Comparison of ENCODE assay signal across 9 cellular contexts in genomic region chr3:127792664-127793292, GRCh38. TPM values are rescaled to one million over a fixed set of nuclear protein-coding genes. Genes with fewer than 3 reads are reported as not detected.
DNase-seq lines count a peak whose midpoint lies in the region; ATAC-seq and TF ChIP-seq lines count a peak whose summit lies in the region.
"Had no signal": no experiment of that assay in that cellular context is flagged by ENCODE, and none has a peak within 500 bp of the region (broad histone marks: within the 10 kb centered on the region; RNA-seq: fewer than 3 reads in every experiment).

No MANE protein-coding gene starts in this region.

- 43% methylated on average over 11 of the region's 11 CpGs for WGBS in SK-N-SH (ENCODE audit: low lambda C conversion rate)

- intact Hi-C loops in Right ventricle myocardium inferior (cut with DNase I): no loop called here

- peak overlapping the region in 1 of 2 experiments; percentile 5; a peak in 1 of 4 replicates for H3K27ac ChIP-seq in SK-N-SH (ENCODE audit: low read depth in 2 of 2, low read length in 1 of 2)

- H3K9me2 ChIP-seq in SK-N-SH: no peaks in the 10 kb centered on the region

- H3K9ac ChIP-seq in SK-N-SH (no peak overlapping the region), skeletal muscle satellite cell (ENCODE audit: low read depth, low read length) (peak overlapping the region; percentile 51)

- POLR2A ChIA-PET in SK-N-SH (lab: Yijun Ruan, JAX): no interaction called here

- H4K20me1 ChIP-seq in SK-N-SH (ENCODE audit: insufficient read depth): no peaks in the 10 kb centered on the region

- TF ChIP-seq RAD21 in SK-N-SH (IDR thresholded peaks at IDR 0.05; ENCODE audit: low read length): no peak

- H2AFZ ChIP-seq in SK-N-SH (ENCODE audit: low read depth): no peak overlapping the region

- TF ChIP-seq CTCF in SK-N-SH (IDR thresholded peaks at IDR 0.05): no peak

- peak in 1 of 2 experiments; percentile 27; a peak in 1 of 4 replicates for TF ChIP-seq EP300 in SK-N-SH (IDR thresholded peaks at IDR 0.05; ENCODE audit: borderline replicate concordance in 1 of 2, low read depth in 1 of 2, low read length in 1 of 2)

- H3K27me3 ChIP-seq in SK-N-SH (ENCODE audit: insufficient read depth): no peaks in the 10 kb centered on the region
- no peaks in the 10 kb centered on the region for H3K27me3 ChIP-seq in skeletal muscle satellite cell (ENCODE audit: control insufficient read depth, insufficient read depth, low read length)

- no peak overlapping the region; the same call in 1 of the 2 replicates for H3K4me2 ChIP-seq in SK-N-SH
- H3K4me2 ChIP-seq in skeletal muscle satellite cell (ENCODE audit: low read length): no peak overlapping the region

- CTCF ChIA-PET in SK-N-SH (lab: Yijun Ruan, JAX): interaction anchor here (0.6 to 2.0 kb wide), 3 partner anchors 30 to 243 kb away, joined by 3 to 7 read pairs (median 3); partner anchors contain the start of gene MGLL

- ATAC-seq in Right ventricle myocardium inferior: peak; percentile 61
- no peak for ATAC-seq in HG03135 (IDR thresholded peaks at IDR 0.05; ENCODE audit: unreplicated experiment)
- no peak for ATAC-seq in GM18498 (IDR thresholded peaks at IDR 0.05; ENCODE audit: unreplicated experiment)

- H3K4me1 ChIP-seq in SK-N-SH (ENCODE audit: control insufficient read depth in 1 of 2, insufficient read depth in 2 of 2, low read depth in 1 of 2, low read length in 1 of 2) (peaks cover 11 to 51% of the 10 kb centered on the region in 2 experiments; a peak in 3 of 4 replicates), skeletal muscle satellite cell (ENCODE audit: control insufficient read depth, insufficient read depth, low read length) (peaks cover 39% of the 10 kb centered on the region)

- H3K4me3 ChIP-seq in SK-N-SH (ENCODE audit: low read depth in 2 of 2, low read length in 1 of 2) (no peak overlapping the region), skeletal muscle satellite cell (ENCODE audit: low read length) (no peak overlapping the region)

- peak; percentile 96 for DNase-seq in EH (ENCODE audit: low read depth)
- DNase-seq in SK-N-SH: no peak
- peak; percentile 74 for DNase-seq in Right ventricle myocardium inferior (ENCODE audit: missing footprints)
- no peak for DNase-seq in OCI-M1 (lab: John Stamatoyannopoulos, UW)
- DNase-seq in NCI-H2107 (lab: John Stamatoyannopoulos, UW): no peak
- DNase-seq: MM.1S had no signal

- H3F3A ChIP-seq in SK-N-SH (replicated peaks; ENCODE audit: insufficient read depth): no peaks in the 10 kb centered on the region

- no peaks in the 10 kb centered on the region for H3K36me3 ChIP-seq in SK-N-SH (replicated peaks in 1 of 2; ENCODE audit: control insufficient read depth in 1 of 2, insufficient read depth in 2 of 2, low read length in 1 of 2)
- H3K36me3 ChIP-seq in skeletal muscle satellite cell (ENCODE audit: insufficient read depth, low read length): peaks cover 11% of the 10 kb centered on the region

- H3K9me3 ChIP-seq in SK-N-SH (no peaks in the 10 kb centered on the region), skeletal muscle satellite cell (replicated peaks; ENCODE audit: low read length) (no peaks in the 10 kb centered on the region)

- no peaks in the 10 kb centered on the region for H3K79me2 ChIP-seq in SK-N-SH (ENCODE audit: insufficient read depth)

TF ChIP-seq in SK-N-SH, 30 proteins besides CTCF, POLR2A, EP300 and RAD21:
- TF ChIP-seq JUND (IDR thresholded peaks at IDR 0.05) (no peak), POLR2AphosphoS5 (IDR thresholded peaks at IDR 0.05; ENCODE audit: low read depth, low read length) (no peak), PBX3 (IDR thresholded peaks at IDR 0.05) (peak; percentile 41; the same call in 1 of the 2 replicates), RCOR1 (IDR thresholded peaks at IDR 0.05; ENCODE audit: low read length) (0 out of 2 replicates have a peak, but pooled peaks have one; percentile 12), NFIC (IDR thresholded peaks at IDR 0.05; ENCODE audit: borderline replicate concordance) (peak; percentile 94), SMC3 (IDR thresholded peaks at IDR 0.05; ENCODE audit: low read depth, low read length) (no peak), TCF12 (IDR thresholded peaks at IDR 0.05) (peak; percentile 68), MAX (IDR thresholded peaks at IDR 0.05; ENCODE audit: low read depth) (peak; percentile 94)

RNA-seq across cellular contexts. Expression of gene MGLL, which starts 29.5 kb away (rescaled TPM):
- polyA plus RNA-seq in SK-N-SH (2012; rRNA removed): 2.0 and 2.2 TPM in 2 replicates
- 1.7 and 2.7 TPM in 2 replicates for polyA plus RNA-seq in SK-N-SH (2012; cell fraction: cytosol; rRNA removed)
- 2.2 and 3.7 TPM in 2 replicates for polyA plus RNA-seq in SK-N-SH (2012; cell fraction: nucleus; rRNA removed)
- 74.1 TPM for total RNA-seq in Right ventricle myocardium inferior
- 34.0 and 68.8 TPM in 2 replicates for total RNA-seq in skeletal muscle satellite cell (2012; rRNA removed)

Comparison
In these comparisons a context has a peak if more than half of its experiments do, and no peak if none do; other contexts are left out.
1. DNase-seq: peak in EH (single experiment) and Right ventricle myocardium inferior (single experiment); none in SK-N-SH (single experiment), OCI-M1 (single experiment) and NCI-H2107 (single experiment).